Comparison of ENCODE assay signal across 18 cellular contexts in genomic region chr1:24311731-24312130, GRCh38. TPM values are rescaled to one million over a fixed set of nuclear protein-coding genes. Genes with fewer than 3 reads are reported as not detected.
DNase-seq lines count a peak whose midpoint lies in the region; ATAC-seq, FAIRE-seq and TF ChIP-seq lines count a peak whose summit lies in the region.
"Had no signal": no experiment of that assay in that cellular context is flagged by ENCODE, and none has a peak within 500 bp of the region (broad histone marks: within the 10 kb centered on the region; RNA-seq: fewer than 3 reads in every experiment).

No MANE protein-coding gene starts in this region.

- H3K36me3 ChIP-seq in OCI-LY3 (replicated peaks; ENCODE audit: low read depth, low read length) = no peaks in the 10 kb centered on the region
- H3K36me3 ChIP-seq in H1 (ENCODE audit: control insufficient read depth in 2 of 4, insufficient read depth in 4 of 4, low read length in 3 of 4) = no peaks in the 10 kb centered on the region
- no peaks in the 10 kb centered on the region for H3K36me3 ChIP-seq in neural progenitor cell

- H3K27ac Mint-ChIP-seq in neural progenitor cell = peak overlapping the region; percentile 57
- H3K27ac Mint-ChIP-seq in osteocyte (ENCODE audit: unreplicated experiment) = no peak overlapping the region

- no peak for TF ChIP-seq CTCF in A549 (IDR thresholded peaks at IDR 0.05)
- TF ChIP-seq CTCF in OCI-LY3 (IDR thresholded peaks at IDR 0.05; ENCODE audit: low read depth, low read length) = no peak
- TF ChIP-seq CTCF in H1 (IDR thresholded peaks at IDR 0.05; ENCODE audit: control extremely low read depth in 1 of 3, insufficient read depth in 1 of 3, low read depth in 1 of 3, low read length in 3 of 3) = no peak
- no peak for TF ChIP-seq CTCF in neural progenitor cell (IDR thresholded peaks at IDR 0.05)
- no peak for TF ChIP-seq CTCF in osteocyte (IDR thresholded peaks at IDR 0.05)

- ATAC-seq in A549 (no peak; a peak in 1 of 6 replicates), HG03159 (IDR thresholded peaks at IDR 0.05; ENCODE audit: unreplicated experiment) (no peak)
- ATAC-seq: Right ventricle myocardium inferior had no signal

- H3K18ac ChIP-seq in H1 (ENCODE audit: extremely low read depth, low read length) = no peak overlapping the region; the same call in 1 of the 2 replicates

- H3K9me3 ChIP-seq in A549 (no peaks in the 10 kb centered on the region), OCI-LY3 (ENCODE audit: insufficient read depth, low read length) (no peaks in the 10 kb centered on the region), H1 (ENCODE audit: insufficient read depth in 2 of 2, low read depth in 1 of 2, low read length in 1 of 2) (no peaks in the 10 kb centered on the region), neural progenitor cell (ENCODE audit: low read depth) (no peaks in the 10 kb centered on the region)

- no peak overlapping the region for H2BK120ac ChIP-seq in H1 (replicated peaks; ENCODE audit: low read depth, low read length)

- H3K23ac ChIP-seq in H1 (ENCODE audit: insufficient read length) = no peak overlapping the region

- H3K27me3 ChIP-seq in OCI-LY3 (ENCODE audit: low read depth, low read length) (no peaks in the 10 kb centered on the region), H1 (replicated peaks in 1 of 4; ENCODE audit: control insufficient read depth in 3 of 4, extremely low read depth in 1 of 4, insufficient read depth in 3 of 4, low read length in 3 of 4) (no peaks in the 10 kb centered on the region), neural progenitor cell (no peaks in the 10 kb centered on the region)

- no peaks in the 10 kb centered on the region for H3K79me1 ChIP-seq in H1 (ENCODE audit: low read depth, low read length)

- TF ChIP-seq RAD21 in A549 (conservative IDR thresholded peaks at IDR 0.05 in 1 of 2, IDR thresholded peaks at IDR 0.05 in 1 of 2) = no peak
- no peak for TF ChIP-seq RAD21 in H1 (IDR thresholded peaks at IDR 0.05 in 1 of 2, conservative IDR thresholded peaks at IDR 0.05 in 1 of 2; ENCODE audit: low read depth in 2 of 2, low read length in 2 of 2)

- H3K4me3 Mint-ChIP-seq in neural progenitor cell = no peak overlapping the region
- H3K4me3 Mint-ChIP-seq in osteocyte (ENCODE audit: unreplicated experiment) = no peak overlapping the region

- H3F3A ChIP-seq in neural progenitor cell (ENCODE audit: low read depth) = peaks cover 30% of the 10 kb centered on the region

- H3K14ac ChIP-seq in H1 (ENCODE audit: insufficient read length) = no peak overlapping the region

- no peak overlapping the region for H2BK15ac ChIP-seq in H1 (ENCODE audit: low read length)

- no peaks in the 10 kb centered on the region for H3K36me3 Mint-ChIP-seq in neural progenitor cell
- H3K36me3 Mint-ChIP-seq in osteocyte (ENCODE audit: unreplicated experiment) = no peaks in the 10 kb centered on the region

- H3K4me1 Mint-ChIP-seq in neural progenitor cell (peaks cover 67% of the 10 kb centered on the region), osteocyte (ENCODE audit: unreplicated experiment) (peaks cover 12% of the 10 kb centered on the region)

- peak overlapping the region; percentile 24 to 61; a peak in 3 of 6 replicates for H3K27ac ChIP-seq in A549
- peak overlapping the region; percentile 86 for H3K27ac ChIP-seq in OCI-LY3 (ENCODE audit: low read length)
- H3K27ac ChIP-seq in H1 (ENCODE audit: low read depth, low read length) = no peak overlapping the region
- no peak overlapping the region for H3K27ac ChIP-seq in neural progenitor cell
- H3K27ac ChIP-seq: PC-9, SK-N-MC had no signal

- H2BK5ac ChIP-seq in H1 (ENCODE audit: low read depth, low read length) = no peak overlapping the region

- no peaks in the 10 kb centered on the region for H3K23me2 ChIP-seq in H1 (ENCODE audit: low read depth, low read length)

- no peak overlapping the region for H3K56ac ChIP-seq in H1 (replicated peaks; ENCODE audit: insufficient read length, low read depth, low read length)

- H3K4ac ChIP-seq in H1 (replicated peaks; ENCODE audit: insufficient read length, low read depth, low read length) = no peak overlapping the region

- no peak overlapping the region for H2AK5ac ChIP-seq in H1 (ENCODE audit: low read depth, low read length)

- POLR2A ChIA-PET in A549 (lab: Yijun Ruan, JAX) = no interaction called here
- POLR2A ChIA-PET in H1 (lab: Charles Lee; ENCODE audit: partially characterized antibody) = no interaction called here

- no peaks in the 10 kb centered on the region for H3K79me2 ChIP-seq in OCI-LY3 (ENCODE audit: low read length)
- H3K79me2 ChIP-seq in H1 (ENCODE audit: control insufficient read depth in 1 of 2, insufficient read depth in 2 of 2, low read length in 2 of 2) = no peaks in the 10 kb centered on the region
- H3K79me2 ChIP-seq in neural progenitor cell (ENCODE audit: low read depth) = no peaks in the 10 kb centered on the region

- H3K27me3 Mint-ChIP-seq in neural progenitor cell (ENCODE audit: insufficient read depth, low read depth) (peaks cover 5% of the 10 kb centered on the region), osteocyte (ENCODE audit: unreplicated experiment) (peaks cover 3% of the 10 kb centered on the region)

- H4K8ac ChIP-seq in H1 (ENCODE audit: extremely low read depth, insufficient read depth, low read length) = no peak overlapping the region

- FAIRE-seq in A549 (lab: Jason Lieb, UNC) = no peak
- FAIRE-seq in H1 (lab: Jason Lieb, UNC) = no peak
- FAIRE-seq: GM12892 had no signal

- H3K4me1 ChIP-seq in A549 (peaks cover 6% of the 10 kb centered on the region; the same call in 2 of the 3 replicates), OCI-LY3 (ENCODE audit: low read length) (peaks cover 83% of the 10 kb centered on the region), H1 (replicated peaks in 1 of 4; ENCODE audit: control insufficient read depth in 3 of 4, insufficient read depth in 4 of 4, low read length in 3 of 4) (peaks cover 5 to 29% (median 22%) of the 10 kb centered on the region in 4 experiments; a peak in 6 of 7 replicates), neural progenitor cell (peaks cover 37% of the 10 kb centered on the region)

- H2BK20ac ChIP-seq in H1 (ENCODE audit: low read length) = no peak overlapping the region

- H3K9ac ChIP-seq in OCI-LY3 (ENCODE audit: low read length) (peak overlapping the region; percentile 55; the same call in 1 of the 2 replicates), H1 (replicated peaks in 1 of 4; ENCODE audit: extremely low read depth in 1 of 4, low read depth in 3 of 4, low read length in 3 of 4) (no peak overlapping the region; a peak in 1 of 7 replicates), neural progenitor cell (no peak overlapping the region)

- no peak overlapping the region for H2BK12ac ChIP-seq in H1 (ENCODE audit: low read depth, low read length)

- H3K9me3 Mint-ChIP-seq in neural progenitor cell (no peaks in the 10 kb centered on the region), osteocyte (ENCODE audit: unreplicated experiment) (no peaks in the 10 kb centered on the region)

- H3K4me3 ChIP-seq in A549 = no peak overlapping the region
- H3K4me3 ChIP-seq in OCI-LY3 (ENCODE audit: low read length) = no peak overlapping the region; the same call in 1 of the 2 replicates
- H3K4me3 ChIP-seq in H1 (ENCODE audit: extremely low read depth in 1 of 4, insufficient read depth in 2 of 4, low read depth in 3 of 4, low read length in 4 of 4) = no peak overlapping the region
- H3K4me3 ChIP-seq in neural progenitor cell = no peak overlapping the region
- H3K4me3 ChIP-seq: PC-9, SK-N-MC had no signal

- TF ChIP-seq POLR2A in A549 (IDR thresholded peaks at IDR 0.05; ENCODE audit: low read length) (no peak), H1 (IDR thresholded peaks at IDR 0.05; ENCODE audit: control extremely low read depth in 1 of 2, low read depth in 2 of 2, low read length in 2 of 2) (no peak)

- H2AFZ ChIP-seq in OCI-LY3 (ENCODE audit: low read depth, low read length) = no peak overlapping the region
- no peak overlapping the region for H2AFZ ChIP-seq in H1 (ENCODE audit: low read length)
- H2AFZ ChIP-seq in neural progenitor cell (replicated peaks) = no peak overlapping the region
- H2AFZ ChIP-seq: PC-9 had no signal

- no peak overlapping the region for H4K91ac ChIP-seq in H1 (replicated peaks; ENCODE audit: insufficient read length, low read length)

- TF ChIP-seq EP300 in A549 (IDR thresholded peaks at IDR 0.05) (no peak), H1 (IDR thresholded peaks at IDR 0.05; ENCODE audit: borderline replicate concordance in 1 of 2, low read depth in 2 of 2, low read length in 2 of 2) (no peak)

- 76% methylated on average over 2 of the region's 2 CpGs for WGBS in A549 (ENCODE audit: missing lambda C conversion rate)
- 72% methylated on average over 2 of the region's 2 CpGs; no CpG with 5 or more reads in 1 of the 2 experiments for WGBS in H1 (ENCODE audit: extremely low coverage in 1 of 2, insufficient coverage in 1 of 2, insufficient read length in 1 of 2, insufficient replicate concordance in 2 of 2, low coverage in 1 of 2, low lambda C conversion rate in 2 of 2, missing lambda C conversion rate in 1 of 2), 2 experiments

- H4K20me1 ChIP-seq in OCI-LY3 (ENCODE audit: insufficient read depth, low read length) (no peaks in the 10 kb centered on the region), H1 (replicated peaks in 1 of 2; ENCODE audit: control insufficient read depth in 1 of 2, insufficient read depth in 2 of 2, low read length in 2 of 2) (no peaks in the 10 kb centered on the region), neural progenitor cell (ENCODE audit: low read depth) (no peaks in the 10 kb centered on the region)

- DNase-seq in A549 (ENCODE audit: low read depth in 1 of 2, low spot score in 1 of 2) (no peak), H1 (ENCODE audit: low read depth in 1 of 2, low spot score in 2 of 2) (no peak), neural progenitor cell (ENCODE audit: low spot score) (peak; percentile 36), Kasumi-1 (lab: John Stamatoyannopoulos, UW) (no peak), osteocyte (ENCODE audit: extremely low spot score, unreplicated experiment) (no peak), T-helper 9 cell (no peak)
- DNase-seq: DMS79, GDM1, NCI-H1436, NCI-H2029 treated with DMSO at 0.1 percent for 48 hours, NCI-H226, PC-9 had no signal

- CTCF ChIA-PET in A549 (lab: Yijun Ruan, JAX) = interaction anchor here (3.5 kb wide), 1 partner anchor 110 kb away, joined by 14 read pairs; no protein-coding TSS in a partner anchor
- CTCF ChIA-PET in H1 (lab: Charles Lee; ENCODE audit: partially characterized antibody) = interaction anchor here (0.6 to 2.1 kb wide), 8 partner anchors 10 to 112 kb away, joined by 3 to 9 read pairs (median 4); no protein-coding TSS in a partner anchor

- H3K4me2 ChIP-seq in A549 (no peak overlapping the region), OCI-LY3 (ENCODE audit: low read length) (peak overlapping the region; percentile 59), H1 (ENCODE audit: insufficient read depth in 1 of 2, low read depth in 2 of 2, low read length in 2 of 2) (no peak overlapping the region), neural progenitor cell (no peak overlapping the region)
- H3K4me2 ChIP-seq: PC-9 had no signal

- no peak overlapping the region for H4K5ac ChIP-seq in H1 (ENCODE audit: insufficient read length, low read depth, low read length)

RNA-seq across cellular contexts. Expression of gene GRHL3, which starts 7.4 kb away (rescaled TPM):
- polyA plus RNA-seq in A549 (2011; rRNA removed) = 1.6 and 2.5 TPM in 2 replicates
- 1.2 and 1.4 TPM in 2 replicates for polyA plus RNA-seq in A549 (2012; cell fraction: cytosol; rRNA removed)
- 1.2 and 1.8 TPM in 2 replicates for polyA plus RNA-seq in A549 (2012; cell fraction: nucleus; rRNA removed)
- 0.58 to 0.71 TPM (median 0.59 TPM) in 3 replicates for polyA plus RNA-seq in A549 (2017; fragmentation: RNase III; extraction: RNeasy Plus Mini Kit Qiagen cat#74134 plus additional on column Dnase treatment)
- polyA minus RNA-seq in A549 (2011; rRNA and poly(A)+ RNA removed) = 0.68 and 1.2 TPM in 2 replicates
- total RNA-seq in H1 (2021; fragmentation: NEBNext Ultra II Directional; extraction: Animal tissue kit (Norgen Biotek cat#: 25700)) = 1.1 and 1.8 TPM in 2 replicates
- 0.80 and 2.2 TPM in 2 replicates for polyA plus RNA-seq in H1 (2011; rRNA removed)
- polyA plus RNA-seq in H1 (2011; cell fraction: cytosol; rRNA removed) = 0.84 TPM
- polyA plus RNA-seq in H1 (2011; cell fraction: nucleus; rRNA removed) = 1.7 TPM
- polyA plus RNA-seq in H1 (2012, experiment 1 of 2) = 1.3 to 1.5 TPM (median 1.3 TPM) in 4 replicates
- 0.84 TPM for polyA plus RNA-seq in H1 (2012, experiment 2 of 2)
- 0.53 TPM for polyA plus RNA-seq in H1 (2013, experiment 1 of 2)
- polyA plus RNA-seq in H1 (2013, experiment 2 of 2) = 0.46 TPM
- polyA minus RNA-seq in H1 (2011; rRNA and poly(A)+ RNA removed) = 0.90 and 1.7 TPM in 2 replicates
- 1.5 TPM for polyA minus RNA-seq in H1 (2011; cell fraction: cytosol; rRNA and poly(A)+ RNA removed)
- polyA minus RNA-seq in H1 (2011; cell fraction: nucleus; rRNA and poly(A)+ RNA removed) = 2.0 TPM
- 1.1 and 1.5 TPM in 2 replicates for total RNA-seq in neural progenitor cell (ENCODE audit: low replicate concordance)
- not detected in 2 replicates for total RNA-seq in osteocyte
- total RNA-seq: H4, Right ventricle myocardium inferior had no signal

Comparison
In these comparisons a context has a peak if more than half of its experiments do, and no peak if none do; other contexts are left out.
1. H3K27ac ChIP-seq: peak in A549 (2 of 2) and OCI-LY3 (single experiment); none in H1 (single experiment) and neural progenitor cell (single experiment).